In genomic region chr1:194361374-194362131, GRCh38 we compare ENCODE assay signal across 22 cellular contexts.
"Had no signal": no experiment of that assay in that cellular context is flagged by ENCODE, and none has a peak within 500 bp of the region (broad histone marks: within the 10 kb centered on the region; RNA-seq: fewer than 3 reads in every experiment).

No MANE protein-coding gene starts in this region.

- FAIRE-seq: colon, kidney, pancreas had no signal

- H3K4me3 ChIP-seq: esophagus squamous epithelium, hepatocyte, mucosa of descending colon, neural progenitor cell, pancreas, testis had no signal

- H3K4me3 Mint-ChIP-seq: dendritic cell treated with granulocyte-macrophage colony-stimulating factor and Interleukin-4, amounts not matched to agents 40 ng/mL and 50 ng/mL, for 4 days; natural killer cell treated with Interleukin-12 subunit alpha and Interleukin-12 subunit beta and Interleukin-15 and Interleukin-18, amount 100 ng/mL, for 72 hours; neural progenitor cell; stimulated activated naive B cell treated with anti-CD40 and anti-IgM and Interleukin-4, amounts not matched to agents 10 μg/mL and 1 μg/mL and 100 μg/mL, for 72 hours; stimulated activated naive CD8-positive, alpha-beta T cell treated with anti-CD3 and anti-CD28 coated beads, Interleukin-15, amount 100 ng/mL, for 72 hours had no signal

- H3K36me3 ChIP-seq: esophagus squamous epithelium, neural progenitor cell, pancreas had no signal

- H3K4me1 Mint-ChIP-seq: neural progenitor cell; stimulated activated naive B cell treated with anti-CD40 and anti-IgM and Interleukin-4, amounts not matched to agents 10 μg/mL and 1 μg/mL and 100 μg/mL, for 72 hours; stimulated activated naive CD8-positive, alpha-beta T cell treated with anti-CD3 and anti-CD28 coated beads, Interleukin-15, amount 100 ng/mL, for 72 hours had no signal

- H3K4me1 ChIP-seq: esophagus squamous epithelium, neural progenitor cell, pancreas, testis had no signal

- H3K36me3 Mint-ChIP-seq: natural killer cell treated with Interleukin-12 subunit alpha and Interleukin-12 subunit beta and Interleukin-15 and Interleukin-18, amount 100 ng/mL, for 72 hours; neural progenitor cell; stimulated activated naive B cell treated with anti-CD40 and anti-IgM and Interleukin-4, amounts not matched to agents 10 μg/mL and 1 μg/mL and 100 μg/mL, for 72 hours had no signal

- H3K27ac ChIP-seq: esophagus squamous epithelium, hepatocyte, neural progenitor cell, pancreas, testis had no signal

- H3K9me3 ChIP-seq: esophagus squamous epithelium, mucosa of descending colon, pancreas, testis had no signal

- H3K27me3 Mint-ChIP-seq: dendritic cell treated with granulocyte-macrophage colony-stimulating factor and Interleukin-4, amounts not matched to agents 40 ng/mL and 50 ng/mL, for 4 days; natural killer cell treated with Interleukin-12 subunit alpha and Interleukin-12 subunit beta and Interleukin-15 and Interleukin-18, amount 100 ng/mL, for 72 hours; stimulated activated naive B cell treated with anti-CD40 and anti-IgM and Interleukin-4, amounts not matched to agents 10 μg/mL and 1 μg/mL and 100 μg/mL, for 72 hours had no signal

- H3K9me3 Mint-ChIP-seq: neural progenitor cell; stimulated activated naive CD8-positive, alpha-beta T cell treated with anti-CD3 and anti-CD28 coated beads, Interleukin-15, amount 100 ng/mL, for 72 hours had no signal

- ATAC-seq: mucosa of descending colon; natural killer cell treated with Interleukin-12 subunit alpha and Interleukin-12 subunit beta and Interleukin-15 and Interleukin-18, amount 100 ng/mL, for 72 hours; pancreas; sciatic nerve; stimulated activated naive B cell treated with anti-CD40 and anti-IgM and Interleukin-4, amounts not matched to agents 10 μg/mL and 1 μg/mL and 100 μg/mL, for 72 hours; stimulated activated naive CD8-positive, alpha-beta T cell treated with anti-CD3 and anti-CD28 coated beads, Interleukin-15, amount 100 ng/mL, for 72 hours had no signal

- H3K27me3 ChIP-seq: esophagus squamous epithelium, hepatocyte, neural progenitor cell, pancreas, testis had no signal

- DNase-seq: cerebellar nuclear complex; esophagus squamous epithelium; foreskin fibroblast; kidney; left cardiac atrium; mammary epithelial cell; mucosa of descending colon; nucleus accumbens; pancreas; stimulated activated CD4-positive, alpha-beta T cell treated with anti-CD3 and anti-CD28 coated beads, Interleukin-2, amount 100 ng/mL, for 24 hours; stimulated activated CD4-positive, alpha-beta T cell treated with anti-CD3 and anti-CD28 coated beads, Interleukin-4, amount 100 ng/mL, for 4 hours; stimulated activated naive B cell treated with anti-CD40 and anti-IgM and Interleukin-4, amounts not matched to agents 10 μg/mL and 1 μg/mL and 100 μg/mL, for 72 hours; stimulated activated naive CD8-positive, alpha-beta T cell treated with anti-CD3 and anti-CD28 coated beads, Interleukin-15, amount 100 ng/mL, for 72 hours; testis; trophoblast cell had no signal

- H3K27ac Mint-ChIP-seq: dendritic cell treated with granulocyte-macrophage colony-stimulating factor and Interleukin-4, amounts not matched to agents 40 ng/mL and 50 ng/mL, for 4 days; natural killer cell treated with Interleukin-12 subunit alpha and Interleukin-12 subunit beta and Interleukin-15 and Interleukin-18, amount 100 ng/mL, for 72 hours; neural progenitor cell; progenitor cell of endocrine pancreas; stimulated activated naive B cell treated with anti-CD40 and anti-IgM and Interleukin-4, amounts not matched to agents 10 μg/mL and 1 μg/mL and 100 μg/mL, for 72 hours; stimulated activated naive CD8-positive, alpha-beta T cell treated with anti-CD3 and anti-CD28 coated beads, Interleukin-15, amount 100 ng/mL, for 72 hours had no signal
